17 cellular contexts compared by ENCODE assay signal in the genomic region with DNA sequence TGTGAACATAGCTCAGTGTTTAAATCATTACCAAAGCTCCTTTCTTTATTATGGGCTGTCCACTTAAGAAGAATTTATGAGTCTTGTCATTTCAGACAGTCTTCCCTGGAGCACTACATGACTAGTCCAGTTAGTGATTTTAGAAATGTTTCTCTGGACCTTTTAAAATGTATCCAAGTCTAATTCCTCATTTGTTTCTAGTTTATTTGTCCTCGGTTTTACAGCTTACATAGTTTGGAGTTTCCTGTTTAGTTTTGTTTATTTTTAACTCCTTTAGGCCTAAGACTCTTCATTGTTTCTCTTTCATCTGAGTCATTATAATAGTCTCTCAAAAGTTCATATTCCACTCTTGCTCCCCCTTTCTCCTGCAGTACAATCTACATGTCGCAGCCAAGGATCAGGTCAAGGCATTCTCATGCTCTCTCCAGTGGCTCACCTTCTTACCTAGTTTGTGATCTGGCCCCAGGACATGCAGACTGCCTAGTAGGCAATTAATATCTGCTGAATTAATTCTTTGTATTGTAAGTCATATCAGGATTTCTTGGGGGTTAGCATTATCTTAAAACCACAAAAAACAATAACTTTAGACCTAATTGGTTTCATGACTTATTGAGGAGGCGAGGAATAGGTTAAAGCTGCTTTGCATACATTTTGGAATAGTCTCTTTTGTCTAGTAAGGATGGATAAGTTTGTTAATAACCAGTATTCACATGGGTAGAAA.
DNase-seq lines count a peak whose midpoint lies in the region; ATAC-seq and TF ChIP-seq lines count a peak whose summit lies in the region.
"Had no signal": no experiment of that assay in that cellular context is flagged by ENCODE, and none has a peak within 500 bp of the region (broad histone marks: within the 10 kb centered on the region; RNA-seq: fewer than 3 reads in every experiment).

No MANE protein-coding gene starts in this region.

- peaks cover 3% of the 10 kb centered on the region for H3K27me3 Mint-ChIP-seq in nephron progenitor cell (ENCODE audit: low read depth, poor library complexity)
- H3K27me3 Mint-ChIP-seq: activated CD8-positive, alpha-beta T cell treated with anti-CD3 and anti-CD28 coated beads for 36 hours; progenitor cell of endocrine pancreas had no signal

- H3K27me3 ChIP-seq in KMS-11 (ENCODE audit: insufficient read depth, low read depth) (no peaks in the 10 kb centered on the region), H7 (ENCODE audit: control insufficient read depth, insufficient read depth, low read length) (no peaks in the 10 kb centered on the region)
- H3K27me3 ChIP-seq: heart right ventricle, Peyer's patch had no signal

- no peak overlapping the region for H3K9ac ChIP-seq in KMS-11

- no peak for TF ChIP-seq CTCF in KMS-11 (conservative IDR thresholded peaks at IDR 0.05; ENCODE audit: low read depth, low read length)
- TF ChIP-seq CTCF in nephron progenitor cell (IDR thresholded peaks at IDR 0.05): no peak

- H3K4me1 Mint-ChIP-seq in nephron progenitor cell: peaks cover 23% of the 10 kb centered on the region

- H3K27ac Mint-ChIP-seq in nephron progenitor cell: peak overlapping the region; percentile 55
- H3K27ac Mint-ChIP-seq: activated CD8-positive, alpha-beta T cell treated with anti-CD3 and anti-CD28 coated beads for 36 hours; progenitor cell of endocrine pancreas; T-helper 2 cell treated with Interferon-gamma antibody and Interleukin-4, amounts not matched to agents 5 μg/mL and 100 μg/mL, for 36 hours had no signal

- no peak overlapping the region for H3K4me3 Mint-ChIP-seq in nephron progenitor cell
- H3K4me3 Mint-ChIP-seq: activated CD8-positive, alpha-beta T cell treated with anti-CD3 and anti-CD28 coated beads for 36 hours; T-helper 2 cell treated with Interferon-gamma antibody and Interleukin-4, amounts not matched to agents 5 μg/mL and 100 μg/mL, for 36 hours had no signal

- H3K36me3 ChIP-seq in KMS-11 (ENCODE audit: insufficient read depth): no peaks in the 10 kb centered on the region
- no peaks in the 10 kb centered on the region for H3K36me3 ChIP-seq in H7 (replicated peaks; ENCODE audit: control insufficient read depth, insufficient read depth, low read length)
- H3K36me3 ChIP-seq: Peyer's patch had no signal

- no peaks in the 10 kb centered on the region for H4K20me1 ChIP-seq in KMS-11 (ENCODE audit: insufficient read depth)

- in situ Hi-C loops in G401 (cut with HindIII; ENCODE audit: low sequenced_read_pairs): no loop called here

- no peak overlapping the region for H2AFZ ChIP-seq in KMS-11 (ENCODE audit: low read depth)

- no peak overlapping the region for H3K4me3 ChIP-seq in KMS-11 (IDR thresholded peaks at IDR 0.05; ENCODE audit: insufficient read depth, low read depth, low read length)
- no peak overlapping the region for H3K4me3 ChIP-seq in H7 (ENCODE audit: insufficient read depth, low read depth, low read length)
- H3K4me3 ChIP-seq: heart right ventricle, Peyer's patch had no signal

- H3K4me1 ChIP-seq in KMS-11 (ENCODE audit: low read depth, poor library complexity, severe bottlenecking): peaks cover 9% of the 10 kb centered on the region

- peak overlapping the region; percentile 21; the same call in 1 of the 2 replicates for H3K4me2 ChIP-seq in KMS-11

- no peaks in the 10 kb centered on the region for H3K9me3 Mint-ChIP-seq in nephron progenitor cell
- H3K9me3 Mint-ChIP-seq: activated CD8-positive, alpha-beta T cell treated with anti-CD3 and anti-CD28 coated beads for 36 hours; T-helper 2 cell treated with Interferon-gamma antibody and Interleukin-4, amounts not matched to agents 5 μg/mL and 100 μg/mL, for 36 hours had no signal

- H3K36me3 Mint-ChIP-seq in nephron progenitor cell (ENCODE audit: low read depth): peaks cover 7% of the 10 kb centered on the region

- ATAC-seq in HG03196 (IDR thresholded peaks at IDR 0.05; ENCODE audit: unreplicated experiment): no peak

- no peaks in the 10 kb centered on the region for H3K79me2 ChIP-seq in KMS-11 (ENCODE audit: insufficient read depth, low read depth)

- DNase-seq in G401 (ENCODE audit: low spot score): peak; percentile 17
- peak; percentile 31 for DNase-seq in dedifferentiated amniotic fluid mesenchymal stem cell (ENCODE audit: extremely low spot score)
- DNase-seq in nephron progenitor cell: no peak
- DNase-seq in H7: no peak
- no peak for DNase-seq in COLO668 (lab: John Stamatoyannopoulos, UW; ENCODE audit: unreplicated experiment)
- DNase-seq in GF-D8 (lab: John Stamatoyannopoulos, UW): no peak
- DNase-seq: activated CD8-positive, alpha-beta T cell treated with anti-CD3 and anti-CD28 coated beads for 36 hours; activated naive CD4-positive, alpha-beta T cell; heart right ventricle; MV-4-11; NCI-H446 treated with DMSO at 0.1 percent for 48 hours; Peyer's patch; stimulated activated CD4-positive, alpha-beta T cell treated with anti-CD3 and anti-CD28 coated beads, Interleukin-4, amount 100 ng/mL, for 1 hour had no signal

- H3K27ac ChIP-seq in KMS-11: no peak overlapping the region
- H3K27ac ChIP-seq: heart right ventricle, Peyer's patch had no signal

Comparison
In these comparisons a context has a peak if more than half of its experiments do, and no peak if none do; other contexts are left out.
1. DNase-seq: peak in G401 (single experiment) and dedifferentiated amniotic fluid mesenchymal stem cell (single experiment); none in nephron progenitor cell (single experiment), H7 (single experiment), COLO668 (single experiment) and GF-D8 (single experiment).